Comparison of ENCODE assay signal across 11 cellular contexts in the genomic region with DNA sequence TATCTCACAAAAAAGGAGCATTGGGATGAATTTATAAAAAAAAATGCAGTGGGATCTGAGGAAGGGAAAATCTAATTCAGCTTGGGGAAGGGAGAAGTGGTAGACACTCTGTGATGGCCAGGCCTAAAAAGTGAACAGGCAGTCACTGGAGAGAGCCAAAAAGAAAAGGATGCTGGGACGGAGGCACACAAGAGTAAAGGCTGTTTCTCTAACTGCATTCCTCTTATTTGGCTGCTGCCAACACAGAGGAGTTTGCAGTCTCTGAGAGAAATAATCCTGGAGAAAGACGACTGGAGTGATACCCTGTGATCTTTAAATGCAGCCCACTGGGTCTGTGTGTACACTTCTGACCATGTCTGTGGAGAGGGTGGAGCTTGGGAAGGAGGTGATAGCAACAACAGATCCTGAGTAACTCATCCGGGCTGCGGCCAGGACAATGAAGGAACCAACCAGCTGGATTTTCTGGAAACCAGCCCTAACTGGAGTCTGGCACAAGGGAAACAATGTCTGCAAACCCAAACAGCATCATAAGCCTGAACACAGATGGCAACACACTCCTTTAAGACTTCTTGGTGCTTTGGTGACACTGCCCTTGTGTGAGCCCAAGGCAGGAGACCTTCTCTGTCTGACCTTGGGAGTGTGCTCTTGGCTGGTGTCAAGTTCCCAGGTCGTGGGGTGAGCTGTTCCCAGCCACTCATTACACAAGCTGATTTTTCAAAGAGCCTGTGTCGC. TPM values are rescaled to one million over a fixed set of nuclear protein-coding genes. Genes with fewer than 3 reads are reported as not detected.
DNase-seq lines count a peak whose midpoint lies in the region; ATAC-seq and TF ChIP-seq lines count a peak whose summit lies in the region.
"Had no signal": no experiment of that assay in that cellular context is flagged by ENCODE, and none has a peak within 500 bp of the region (broad histone marks: within the 10 kb centered on the region; RNA-seq: fewer than 3 reads in every experiment).

No MANE protein-coding gene starts in this region.

- no peaks in the 10 kb centered on the region for H3K9me3 Mint-ChIP-seq in activated T-cell treated with anti-CD3 and anti-CD28 coated beads, Interleukin-2, amount 50 U/mL, for 24 hours
- no peaks in the 10 kb centered on the region for H3K9me3 Mint-ChIP-seq in activated T-cell treated with anti-CD3 and anti-CD28 coated beads, Interleukin-2, amount 50 U/mL, for 4 hours
- H3K9me3 Mint-ChIP-seq: IgD-negative memory B cell had no signal

- no peak for DNase-seq in activated T-cell treated with anti-CD3 and anti-CD28 coated beads, Interleukin-2, amount 50 U/mL, for 24 hours
- DNase-seq in activated T-cell treated with anti-CD3 and anti-CD28 coated beads, Interleukin-2, amount 50 U/mL, for 4 hours, result no peak
- DNase-seq in dermis microvascular lymphatic vessel endothelial cell (ENCODE audit: low read depth in 2 of 2) (peak; percentile 3 to 85), middle frontal gyrus (ENCODE audit: extremely low spot score, low spot score) (peak; percentile 14), upper lobe of right lung (no peak), NCI-H748 treated with DMSO at 0.1 percent for 48 hours (lab: John Stamatoyannopoulos, UW) (no peak)

- H3K36me3 Mint-ChIP-seq in activated T-cell treated with anti-CD3 and anti-CD28 coated beads, Interleukin-2, amount 50 U/mL, for 24 hours (ENCODE audit: low read depth), result peaks cover 58% of the 10 kb centered on the region
- peaks cover 31% of the 10 kb centered on the region for H3K36me3 Mint-ChIP-seq in activated T-cell treated with anti-CD3 and anti-CD28 coated beads, Interleukin-2, amount 50 U/mL, for 4 hours (ENCODE audit: insufficient read depth)

- no peaks in the 10 kb centered on the region for H3K9me3 ChIP-seq in upper lobe of right lung
- H3K9me3 ChIP-seq: BLaER1 had no signal

- intact Hi-C loops in upper lobe of right lung (cut with DNase I), result no loop called here

- no peak overlapping the region for H3K4me3 Mint-ChIP-seq in activated T-cell treated with anti-CD3 and anti-CD28 coated beads, Interleukin-2, amount 50 U/mL, for 24 hours
- no peak overlapping the region for H3K4me3 Mint-ChIP-seq in activated T-cell treated with anti-CD3 and anti-CD28 coated beads, Interleukin-2, amount 50 U/mL, for 4 hours
- H3K4me3 Mint-ChIP-seq: IgD-negative memory B cell had no signal

- peaks cover 21% of the 10 kb centered on the region for H3K36me3 ChIP-seq in upper lobe of right lung

- H3K27ac ChIP-seq in upper lobe of right lung, result peak overlapping the region; percentile 63
- H3K27ac ChIP-seq: BLaER1 had no signal

- TF ChIP-seq CTCF in upper lobe of right lung (IDR thresholded peaks at IDR 0.05), result no peak

- peaks cover 64% of the 10 kb centered on the region for H3K4me1 ChIP-seq in upper lobe of right lung

- peaks cover 69% of the 10 kb centered on the region for H3K4me1 Mint-ChIP-seq in activated T-cell treated with anti-CD3 and anti-CD28 coated beads, Interleukin-2, amount 50 U/mL, for 24 hours (ENCODE audit: low read depth)
- H3K4me1 Mint-ChIP-seq in activated T-cell treated with anti-CD3 and anti-CD28 coated beads, Interleukin-2, amount 50 U/mL, for 4 hours (ENCODE audit: low read depth), result peaks cover 61% of the 10 kb centered on the region

- no peak overlapping the region for H3K4me3 ChIP-seq in upper lobe of right lung
- H3K4me3 ChIP-seq: BLaER1 had no signal

- no peaks in the 10 kb centered on the region for H3K27me3 ChIP-seq in upper lobe of right lung
- H3K27me3 ChIP-seq: BLaER1 had no signal

- no peak for ATAC-seq in activated T-cell treated with anti-CD3 and anti-CD28 coated beads, Interleukin-2, amount 50 U/mL, for 4 hours
- ATAC-seq in upper lobe of right lung (peak; percentile 11), GM19324 (IDR thresholded peaks at IDR 0.05; ENCODE audit: low FRiP score, unreplicated experiment) (no peak), HG02759 (IDR thresholded peaks at IDR 0.05; ENCODE audit: unreplicated experiment) (no peak)

- H3K27ac Mint-ChIP-seq in activated T-cell treated with anti-CD3 and anti-CD28 coated beads, Interleukin-2, amount 50 U/mL, for 24 hours, result peak overlapping the region; percentile 17

- H3K27me3 Mint-ChIP-seq in activated T-cell treated with anti-CD3 and anti-CD28 coated beads, Interleukin-2, amount 50 U/mL, for 24 hours, result no peaks in the 10 kb centered on the region
- no peaks in the 10 kb centered on the region for H3K27me3 Mint-ChIP-seq in activated T-cell treated with anti-CD3 and anti-CD28 coated beads, Interleukin-2, amount 50 U/mL, for 4 hours (ENCODE audit: low read depth)
- H3K27me3 Mint-ChIP-seq: IgD-negative memory B cell had no signal

RNA-seq across cellular contexts. Expression of gene FYCO1, which starts 8.1 kb away (rescaled TPM):
- total RNA-seq in activated T-cell treated with anti-CD3 and anti-CD28 coated beads, Interleukin-2, amount 50 U/mL, for 4 hours, result 1 to 10 TPM; 9.3 to 9.9 (median 9.8) TPM
- total RNA-seq in dermis microvascular lymphatic vessel endothelial cell (8.3 and 14.4 TPM in 2 replicates), upper lobe of right lung (47.3 TPM)

RNA-seq across cellular contexts. Expression of gene XCR1, which starts 39.7 kb away (rescaled TPM):
- not detected for total RNA-seq in activated T-cell treated with anti-CD3 and anti-CD28 coated beads, Interleukin-2, amount 50 U/mL, for 4 hours
- not detected in 2 replicates for total RNA-seq in dermis microvascular lymphatic vessel endothelial cell
- 0.26 TPM for total RNA-seq in upper lobe of right lung

RNA-seq across cellular contexts. Expression of gene CXCR6, which starts 44.3 kb away (rescaled TPM):
- total RNA-seq in activated T-cell treated with anti-CD3 and anti-CD28 coated beads, Interleukin-2, amount 50 U/mL, for 4 hours, result 1 to 10 TPM; 1.4 to 2.6 (median 1.6) TPM
- total RNA-seq in dermis microvascular lymphatic vessel endothelial cell (not detected in 2 replicates), upper lobe of right lung (4.7 TPM)
- total RNA-seq: bronchial epithelial cell had no signal

Comparison
In these comparisons a context has a peak if more than half of its experiments do, and no peak if none do; other contexts are left out.
1. DNase-seq: peak in dermis microvascular lymphatic vessel endothelial cell (2 of 2) and middle frontal gyrus (single experiment); none in activated T-cell treated with anti-CD3 and anti-CD28 coated beads, Interleukin-2, amount 50 U/mL, for 24 hours (single experiment), activated T-cell treated with anti-CD3 and anti-CD28 coated beads, Interleukin-2, amount 50 U/mL, for 4 hours (single experiment), upper lobe of right lung (single experiment) and NCI-H748 treated with DMSO at 0.1 percent for 48 hours (single experiment).